In genomic region chr12:132176358-132176919, GRCh38 we compare ENCODE assay signal across 1 cellular context.
TF ChIP-seq lines count a peak whose summit lies in the region.

No MANE protein-coding gene starts in this region.

TF ChIP-seq in K562, 482 proteins besides CTCF, POLR2A, EP300 and RAD21 (continued from another document):
- TF ChIP-seq STAT6 (CRISPR knock-in tag; IDR thresholded peaks at IDR 0.05) (no peak), DPF2 (IDR thresholded peaks at IDR 0.05) (no peak), BRD4 (IDR thresholded peaks at IDR 0.05) (no peak), KAT2B (IDR thresholded peaks at IDR 0.05; ENCODE audit: low read depth, low read length) (no peak), GMEB1 (CRISPR knock-in tag; IDR thresholded peaks at IDR 0.05) (no peak)
